Comparison of ENCODE assay signal across 10 cellular contexts in genomic region chr15:99082798-99083197, GRCh38. TPM values are rescaled to one million over a fixed set of nuclear protein-coding genes. Genes with fewer than 3 reads are reported as not detected.
"Had no signal": no experiment of that assay in that cellular context is flagged by ENCODE, and none has a peak within 500 bp of the region (broad histone marks: within the 10 kb centered on the region; RNA-seq: fewer than 3 reads in every experiment).

No MANE protein-coding gene starts in this region.

- DNase-seq: IMR-90, KBM-7, KG1 had no signal

- H3K4me2 ChIP-seq: KMS-11 had no signal

- H3K4me3 ChIP-seq: K562 had no signal

- FAIRE-seq: HepG2, HTR-8/SVneo, K562 had no signal

- H3K36me3 Mint-ChIP-seq: IgD-negative memory B cell had no signal

- ATAC-seq: HepG2, K562 had no signal

- H3K4me3 Mint-ChIP-seq: IgD-negative memory B cell had no signal

- H3K27ac ChIP-seq: HL-60, KMS-11 had no signal

- H3K27ac Mint-ChIP-seq: IgD-negative memory B cell had no signal

RNA-seq across cellular contexts. Expression of gene SYNM, which starts 22.1 kb away (rescaled TPM):
- total RNA-seq: HT-29 had no signal
- polyA plus RNA-seq: IgD-negative memory B cell had no signal
